Comparison of ENCODE assay signal across 12 cellular contexts in genomic region chr9:73050062-73050814, GRCh38.
DNase-seq lines count a peak whose midpoint lies in the region; ATAC-seq and TF ChIP-seq lines count a peak whose summit lies in the region.
"Had no signal": no experiment of that assay in that cellular context is flagged by ENCODE, and none has a peak within 500 bp of the region (broad histone marks: within the 10 kb centered on the region; RNA-seq: fewer than 3 reads in every experiment).

No MANE protein-coding gene starts in this region.

- H3K27me3 ChIP-seq in left ventricle myocardium inferior (ENCODE audit: low read depth) (no peaks in the 10 kb centered on the region), brain microvascular endothelial cell (replicated peaks) (no peaks in the 10 kb centered on the region), uterus (no peaks in the 10 kb centered on the region)

- no peak for ATAC-seq in Right ventricle myocardium superior (ENCODE audit: poor library complexity)
- ATAC-seq: activated CD8-positive, alpha-beta T cell treated with anti-CD3 and anti-CD28 coated beads for 36 hours; GM12878 had no signal

- H3K27ac ChIP-seq in left ventricle myocardium inferior (replicated peaks), result peak overlapping the region; percentile 34
- H3K27ac ChIP-seq in brain microvascular endothelial cell, result peak overlapping the region; percentile 62
- H3K27ac ChIP-seq in uterus, result peak overlapping the region; percentile 39 to 52

- H3K36me3 ChIP-seq in left ventricle myocardium inferior, result no peaks in the 10 kb centered on the region
- no peaks in the 10 kb centered on the region for H3K36me3 ChIP-seq in brain microvascular endothelial cell (replicated peaks)
- H3K36me3 ChIP-seq in uterus, result no peaks in the 10 kb centered on the region

- H3K9me3 ChIP-seq in left ventricle myocardium inferior (replicated peaks) (no peaks in the 10 kb centered on the region), uterus (no peaks in the 10 kb centered on the region)

- CTCF ChIA-PET in HEK293T (lab: Yijun Ruan, JAX), result no interaction called here

- TF ChIP-seq CTCF in left ventricle myocardium inferior (IDR thresholded peaks at IDR 0.05; ENCODE audit: borderline replicate concordance) (no peak), brain microvascular endothelial cell (IDR thresholded peaks at IDR 0.05; ENCODE audit: low read depth, low read length, missing control alignments) (peak; percentile 39), uterus (IDR thresholded peaks at IDR 0.05) (no peak)

- DNase-seq in left ventricle myocardium inferior (no peak), Right ventricle myocardium superior (no peak), brain microvascular endothelial cell (no peak), iris pigment epithelial cell (ENCODE audit: low read depth) (peak; percentile 74), uterus (no peak), amygdala (lab: John Stamatoyannopoulos, UW) (no peak), HEK293T (ENCODE audit: extremely low spot score) (no peak), NCI-H2227 (lab: John Stamatoyannopoulos, UW; ENCODE audit: unreplicated experiment) (no peak)
- DNase-seq: activated CD8-positive, alpha-beta T cell treated with anti-CD3 and anti-CD28 coated beads for 36 hours; DMS153; NCI-H2029 treated with DMSO at 0.1 percent for 48 hours had no signal

- no peak for TF ChIP-seq POLR2A in uterus (IDR thresholded peaks at IDR 0.05)

- intact Hi-C loops in left ventricle myocardium inferior (cut with micrococcal nuclease) (no loop called here), Right ventricle myocardium superior (cut with DNase I) (no loop called here), uterus (cut with DNase I; ENCODE audit: low total_unique reads) (no loop called here)

- H3K4me1 ChIP-seq in left ventricle myocardium inferior (peaks cover 15% of the 10 kb centered on the region), uterus (no peaks in the 10 kb centered on the region)

- in situ Hi-C loops in brain microvascular endothelial cell (cut with HindIII; ENCODE audit: low pct_ligation_motif_present, low sequenced_read_pairs), result no loop called here

- H3K4me3 ChIP-seq in left ventricle myocardium inferior (no peak overlapping the region), brain microvascular endothelial cell (ENCODE audit: low read depth, low read length) (no peak overlapping the region), uterus (no peak overlapping the region)
- H3K4me3 ChIP-seq: GM12878 had no signal

- POLR2A ChIA-PET in HEK293T (lab: Yijun Ruan, JAX), result no interaction called here

TF ChIP-seq in HEK293T, 16 proteins besides CTCF, POLR2A, EP300 and RAD21:
- TF ChIP-seq LEF1 (IDR thresholded peaks at IDR 0.05; ENCODE audit: borderline replicate concordance), result no peak
- no peak for TF ChIP-seq SUZ12 (IDR thresholded peaks at IDR 0.05)
- no peak for TF ChIP-seq HDGF (IDR thresholded peaks at IDR 0.05; ENCODE audit: borderline replicate concordance)
- no peak for TF ChIP-seq L3MBTL2 (conservative IDR thresholded peaks at IDR 0.05)
- TF ChIP-seq PKNOX1 (IDR thresholded peaks at IDR 0.05), result no peak
- TF ChIP-seq ARNT (IDR thresholded peaks at IDR 0.05), result no peak
- no peak for TF ChIP-seq FOXA1 (IDR thresholded peaks at IDR 0.05)
- TF ChIP-seq TARDBP (IDR thresholded peaks at IDR 0.05), result no peak
- no peak for TF ChIP-seq FOXK2 (IDR thresholded peaks at IDR 0.05)
- no peak for TF ChIP-seq ELF4 (IDR thresholded peaks at IDR 0.05)
